In genomic region chr12:53300187-53300586, GRCh38 we compare ENCODE assay signal across 8 cellular contexts. TPM values are rescaled to one million over a fixed set of nuclear protein-coding genes. Genes with fewer than 3 reads are reported as not detected.
DNase-seq lines count a peak whose midpoint lies in the region; ATAC-seq and TF ChIP-seq lines count a peak whose summit lies in the region.

No MANE protein-coding gene starts in this region.

- H4K5ac ChIP-seq in H9 (ENCODE audit: insufficient read length, low read depth, low read length) = no peak overlapping the region

- no peaks in the 10 kb centered on the region for H3K27me3 ChIP-seq in ACC112 (ENCODE audit: insufficient read depth, low read length)
- no peaks in the 10 kb centered on the region for H3K27me3 ChIP-seq in H9 (ENCODE audit: insufficient read depth, low read length)

- peak overlapping the region; percentile 100 for H3K27ac ChIP-seq in ACC112 (ENCODE audit: low read depth, low read length)
- no peak overlapping the region for H3K27ac ChIP-seq in H9 (ENCODE audit: insufficient read length, low read depth, low read length)

- peaks cover 12% of the 10 kb centered on the region for H3K23me2 ChIP-seq in H9 (ENCODE audit: insufficient read length, low read depth, low read length, poor library complexity, severe bottlenecking)

- H2BK5ac ChIP-seq in H9 (ENCODE audit: insufficient read length, low read length) = no peak overlapping the region

- H2BK12ac ChIP-seq in H9 (ENCODE audit: insufficient read length, low read depth, low read length) = no peak overlapping the region

- peaks cover 6% of the 10 kb centered on the region for H3K36me3 ChIP-seq in ACC112 (ENCODE audit: insufficient read depth, low read length)

- no peak overlapping the region for H3T11ph ChIP-seq in H9 (ENCODE audit: low read length)

- no peak overlapping the region for H2BK20ac ChIP-seq in H9 (ENCODE audit: low read depth, low read length, poor library complexity, severe bottlenecking)

- no peak for TF ChIP-seq CTCF in H9 (conservative IDR thresholded peaks at IDR 0.05)

- H2AFZ ChIP-seq in ACC112 (ENCODE audit: low read length, unreplicated experiment) (no peak overlapping the region), H9 (ENCODE audit: low read length) (no peak overlapping the region)

- no peak overlapping the region for H2BK120ac ChIP-seq in H9 (ENCODE audit: low read depth, low read length, poor library complexity, severe bottlenecking)

- no peak overlapping the region for H3K4ac ChIP-seq in H9 (ENCODE audit: low read depth, low read length)

- H3K27me3 Mint-ChIP-seq in H9 (ENCODE audit: low read depth) = peaks cover 1% of the 10 kb centered on the region; the same call in 1 of the 2 replicates
- no peaks in the 10 kb centered on the region for H3K27me3 Mint-ChIP-seq in activated naive CD4-positive, alpha-beta T cell treated with anti-CD3 and anti-CD28 coated beads, Interleukin-2, amount 10 ng/mL, durations not matched to agents 7 days and 5 days

- no peak for ATAC-seq in GM21390 (IDR thresholded peaks at IDR 0.05; ENCODE audit: unreplicated experiment)

- H4K91ac ChIP-seq in H9 (ENCODE audit: insufficient read length, low read depth, low read length) = no peak overlapping the region

- H3K4me1 ChIP-seq in ACC112 (ENCODE audit: control insufficient read depth, insufficient read depth, low read length, unreplicated experiment) = peaks cover 53% of the 10 kb centered on the region
- H3K4me1 ChIP-seq in H9 (ENCODE audit: insufficient read depth, low read length) = no peaks in the 10 kb centered on the region

- no peaks in the 10 kb centered on the region for H3K9me3 ChIP-seq in H9 (ENCODE audit: control insufficient read depth, low read depth, low read length)
- no peaks in the 10 kb centered on the region for H3K9me3 ChIP-seq in iPS-18c (ENCODE audit: control insufficient read depth, insufficient read depth, low read length)

- H3K4me2 ChIP-seq in H9 (ENCODE audit: insufficient read depth, insufficient read length, low read length) = peak overlapping the region; percentile 83

- H3K79me2 ChIP-seq in ACC112 (ENCODE audit: control insufficient read depth, insufficient read depth, low read length, unreplicated experiment) (peaks cover 59% of the 10 kb centered on the region), H9 (ENCODE audit: insufficient read depth, low read length) (peaks cover 5% of the 10 kb centered on the region; the same call in 1 of the 2 replicates)

- WGBS in H9 (ENCODE audit: extremely low coverage, insufficient read length, low lambda C conversion rate) = no CpG with 5 or more reads among the region's 12 CpGs

- peaks cover 17 to 68% (median 51%) of the 10 kb centered on the region in 3 experiments; a peak in 6 of 7 replicates for H3K36me3 Mint-ChIP-seq in H9 (ENCODE audit: insufficient read depth in 1 of 3, low read depth in 3 of 3)
- peaks cover 43% of the 10 kb centered on the region for H3K36me3 Mint-ChIP-seq in activated naive CD4-positive, alpha-beta T cell treated with anti-CD3 and anti-CD28 coated beads, Interleukin-2, amount 10 ng/mL, durations not matched to agents 7 days and 5 days

- no peak overlapping the region for H3K23ac ChIP-seq in H9 (ENCODE audit: insufficient read length, low read depth, low read length)

- no peak overlapping the region for H4K8ac ChIP-seq in H9 (replicated peaks; ENCODE audit: insufficient read length, low read depth, low read length)

- peak overlapping the region; percentile 1 to 93 (median 46); a peak in 5 of 7 replicates for H3K27ac Mint-ChIP-seq in H9
- H3K27ac Mint-ChIP-seq in activated naive CD4-positive, alpha-beta T cell treated with anti-CD3 and anti-CD28 coated beads, Interleukin-2, amount 10 ng/mL, durations not matched to agents 7 days and 5 days = peak overlapping the region; percentile 78

- CTCF ChIA-PET in activated naive CD4-positive, alpha-beta T cell treated with anti-CD3 and anti-CD28 coated beads, Interleukin-2, amount 10 ng/mL, durations not matched to agents 7 days and 5 days (lab: Charles Lee) = interaction anchor here (1.0 to 2.5 kb wide), 6 partner anchors 21 to 141 kb away, joined by 3 to 21 read pairs (median 6); partner anchors contain the start of gene AAAS

- no peak overlapping the region for H3K56ac ChIP-seq in H9 (ENCODE audit: insufficient read length, low read depth, low read length)

- H2AK5ac ChIP-seq in H9 (ENCODE audit: insufficient read length, low read length) = no peak overlapping the region

- no peaks in the 10 kb centered on the region; a peak in 1 of 5 replicates for H3K9me3 Mint-ChIP-seq in H9
- no peaks in the 10 kb centered on the region for H3K9me3 Mint-ChIP-seq in activated naive CD4-positive, alpha-beta T cell treated with anti-CD3 and anti-CD28 coated beads, Interleukin-2, amount 10 ng/mL, durations not matched to agents 7 days and 5 days

- H3K4me1 Mint-ChIP-seq in H9 = peaks cover 12 to 25% of the 10 kb centered on the region in 2 experiments
- H3K4me1 Mint-ChIP-seq in activated naive CD4-positive, alpha-beta T cell treated with anti-CD3 and anti-CD28 coated beads, Interleukin-2, amount 10 ng/mL, durations not matched to agents 7 days and 5 days = peaks cover 67% of the 10 kb centered on the region

- peak overlapping the region; percentile 73 for H3K9ac ChIP-seq in H9 (ENCODE audit: extremely low read depth, insufficient read length, low read length)

- no peak overlapping the region for H3K14ac ChIP-seq in H9 (ENCODE audit: insufficient read depth, low read length)

- no peak overlapping the region for H3K18ac ChIP-seq in H9 (ENCODE audit: insufficient read length, low read depth, low read length)

- H4K20me1 ChIP-seq in H9 (ENCODE audit: control insufficient read depth, insufficient read depth, insufficient read length) = no peaks in the 10 kb centered on the region

- H3K79me1 ChIP-seq in H9 (ENCODE audit: insufficient read depth, low read depth, low read length, poor library complexity, severe bottlenecking) = peaks cover 3% of the 10 kb centered on the region

- peak overlapping the region; percentile 92 to 99 for H3K4me3 Mint-ChIP-seq in H9
- H3K4me3 Mint-ChIP-seq in activated naive CD4-positive, alpha-beta T cell treated with anti-CD3 and anti-CD28 coated beads, Interleukin-2, amount 10 ng/mL, durations not matched to agents 7 days and 5 days = peak overlapping the region; percentile 91

- peak overlapping the region; percentile 91 for H3K4me3 ChIP-seq in ACC112 (ENCODE audit: low read depth, low read length)
- peak overlapping the region; percentile 82 for H3K4me3 ChIP-seq in iPS-18c (ENCODE audit: insufficient read depth, low read depth, low read length)

- H2BK15ac ChIP-seq in H9 (ENCODE audit: low read depth, low read length) = no peak overlapping the region

- DNase-seq in H9 = no peak
- DNase-seq in activated naive CD4-positive, alpha-beta T cell treated with anti-CD3 and anti-CD28 coated beads, Interleukin-2, amount 10 ng/mL, durations not matched to agents 7 days and 5 days = peak; percentile 31
- DNase-seq in stimulated activated naive CD4-positive, alpha-beta T cell treated with Interleukin-2 at 50 U/mL for 16 hours (lab: John Stamatoyannopoulos, UW) = peak; percentile 21
- DNase-seq in GM19240 (ENCODE audit: insufficient read length, low spot score) = no peak
- no peak for DNase-seq in NCI-H774 (lab: John Stamatoyannopoulos, UW)

RNA-seq across cellular contexts. Expression of gene MYG1, which starts 0.7 kb away (rescaled TPM):
- total RNA-seq in H9 (2021) = 89.5 and 91.8 TPM in 2 replicates

RNA-seq across cellular contexts. Expression of gene PFDN5, which starts 4.8 kb away (rescaled TPM):
- total RNA-seq in H9 (2021) = 285 and 292 TPM in 2 replicates

RNA-seq across cellular contexts. Expression of gene AAAS, which starts 21.2 kb away (rescaled TPM):
- total RNA-seq in H9 (2021) = 83.9 and 85.8 TPM in 2 replicates

RNA-seq across cellular contexts. Expression of gene ESPL1, which starts 32.1 kb away (rescaled TPM):
- total RNA-seq in H9 (2021) = 43.2 and 43.3 TPM in 2 replicates

RNA-seq across cellular contexts. Expression of gene SP7, which starts 36.0 kb away (rescaled TPM):
- not detected in 2 replicates for total RNA-seq in H9 (2021)

Comparison
In these comparisons a context has a peak if more than half of its experiments do, and no peak if none do; other contexts are left out.
1. DNase-seq: peak in activated naive CD4-positive, alpha-beta T cell treated with anti-CD3 and anti-CD28 coated beads, Interleukin-2, amount 10 ng/mL, durations not matched to agents 7 days and 5 days (single experiment) and stimulated activated naive CD4-positive, alpha-beta T cell treated with Interleukin-2 at 50 U/mL for 16 hours (single experiment); none in H9 (single experiment), GM19240 (single experiment) and NCI-H774 (single experiment).